26 cellular contexts compared by ENCODE assay signal in genomic region chr5:4038994-4039393, GRCh38.
"Had no signal": no experiment of that assay in that cellular context is flagged by ENCODE, and none has a peak within 500 bp of the region (broad histone marks: within the 10 kb centered on the region; RNA-seq: fewer than 3 reads in every experiment).

No MANE protein-coding gene starts in this region.

- DNase-seq: colonic mucosa; cortex of kidney; dermis blood vessel endothelial cell; dorsolateral prefrontal cortex; effector CD4-positive, alpha-beta T cell; effector CD8-positive, alpha-beta T cell; effector memory CD4-positive, alpha-beta T cell; effector memory CD8-positive, alpha-beta T cell; endodermal cell; erythroblast; esophagus squamous epithelium; foreskin fibroblast; foreskin keratinocyte; foreskin melanocyte; gastrocnemius medialis; glutamatergic neuron; head of caudate nucleus; heart left ventricle; heart right ventricle had no signal

- H3K4me3 ChIP-seq: colonic mucosa, coronary artery, dorsolateral prefrontal cortex, esophagus squamous epithelium, gastrocnemius medialis, gastroesophageal sphincter, heart left ventricle, heart right ventricle, hepatocyte had no signal

- FAIRE-seq: colon, endometrium, endothelial cell of umbilical vein had no signal

- H3K79me2 ChIP-seq: hepatocyte had no signal

- H2AFZ ChIP-seq: hepatocyte had no signal

- H3K36me3 ChIP-seq: colonic mucosa, esophagus squamous epithelium, gastrocnemius medialis, gastroesophageal sphincter, heart left ventricle, heart right ventricle had no signal

- H3K27ac ChIP-seq: colonic mucosa, coronary artery, dorsolateral prefrontal cortex, epithelial cell of prostate, esophagus squamous epithelium, foreskin keratinocyte, gastrocnemius medialis, gastroesophageal sphincter, heart left ventricle, heart right ventricle, hepatocyte had no signal

- H3K27me3 ChIP-seq: colonic mucosa, esophagus squamous epithelium, foreskin keratinocyte, gastrocnemius medialis, gastroesophageal sphincter, heart right ventricle, hepatocyte had no signal

- H3K9me3 ChIP-seq: colonic mucosa, esophagus squamous epithelium, gastrocnemius medialis, gastroesophageal sphincter had no signal

- H3K4me2 ChIP-seq: hepatocyte had no signal

- H3K4me1 ChIP-seq: colonic mucosa, esophagus squamous epithelium, foreskin keratinocyte, gastrocnemius medialis, gastroesophageal sphincter had no signal
